ENCODE assay signal across 1 cellular context in genomic region chr6:52499681-52500239, GRCh38.
TF ChIP-seq lines count a peak whose summit lies in the region.

No MANE protein-coding gene starts in this region.

TF ChIP-seq in H1, 55 proteins besides CTCF, POLR2A, EP300 and RAD21 (continued from another document):
- TF ChIP-seq GTF2F1 (IDR thresholded peaks at IDR 0.05; ENCODE audit: borderline replicate concordance, low read depth, low read length) (no peak), MAFK (IDR thresholded peaks at IDR 0.05; ENCODE audit: low read depth, low read length) (no peak), SAP30 (IDR thresholded peaks at IDR 0.05; ENCODE audit: insufficient read depth, insufficient replicate concordance, low read length) (no peak), KDM5A (IDR thresholded peaks at IDR 0.05; ENCODE audit: low read length) (no peak)
